ENCODE assay signal across 22 cellular contexts in the genomic region with DNA sequence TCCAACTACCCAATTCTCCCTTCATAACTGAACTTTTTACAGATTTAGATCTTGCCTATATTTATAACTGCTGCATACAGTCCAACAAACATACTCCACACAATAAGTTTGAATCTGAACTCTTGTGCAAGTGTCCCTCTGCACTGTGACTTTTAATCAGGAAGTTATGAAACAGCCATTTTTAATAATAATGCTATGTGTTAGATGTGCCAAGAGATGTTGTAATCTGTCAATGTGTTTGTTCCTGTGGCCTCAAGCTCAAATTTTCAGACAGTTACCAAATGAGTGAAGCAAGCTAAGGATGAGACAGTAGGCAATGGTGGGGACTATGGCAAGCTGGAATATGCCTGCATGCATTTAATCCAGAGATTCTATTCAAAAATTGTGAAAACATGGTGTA. TPM values are rescaled to one million over a fixed set of nuclear protein-coding genes. Genes with fewer than 3 reads are reported as not detected.
DNase-seq lines count a peak whose midpoint lies in the region; ATAC-seq and TF ChIP-seq lines count a peak whose summit lies in the region.
"Had no signal": no experiment of that assay in that cellular context is flagged by ENCODE, and none has a peak within 500 bp of the region (broad histone marks: within the 10 kb centered on the region; RNA-seq: fewer than 3 reads in every experiment).

No MANE protein-coding gene starts in this region.

- H3K4me3 ChIP-seq in body of pancreas (no peak overlapping the region), right cardiac atrium (ENCODE audit: low read length) (no peak overlapping the region)
- H3K4me3 ChIP-seq: dorsolateral prefrontal cortex, esophagus squamous epithelium, stomach had no signal

- POLR2A ChIA-PET in activated CD8-positive, alpha-beta T cell treated with anti-CD3 and anti-CD28 coated beads for 36 hours (lab: Charles Lee): no interaction called here

- no peaks in the 10 kb centered on the region for H3K27me3 ChIP-seq in body of pancreas
- no peaks in the 10 kb centered on the region for H3K27me3 ChIP-seq in right cardiac atrium (ENCODE audit: control insufficient read depth, insufficient read depth)
- H3K27me3 ChIP-seq: esophagus squamous epithelium, stomach had no signal

- no peaks in the 10 kb centered on the region for H3K36me3 ChIP-seq in body of pancreas (replicated peaks in 1 of 2; ENCODE audit: insufficient read depth in 1 of 2, low read depth in 2 of 2)
- H3K36me3 ChIP-seq: esophagus squamous epithelium, stomach had no signal

- intact Hi-C loops in body of pancreas (cut with DNase I): no loop called here
- intact Hi-C loops in right cardiac atrium (cut with DNase I): no loop called here
- intact Hi-C loops in activated CD8-positive, alpha-beta T cell treated with anti-CD3 and anti-CD28 coated beads for 36 hours (cut with micrococcal nuclease): no loop called here

- H3K9me3 Mint-ChIP-seq in activated CD8-positive, alpha-beta T cell treated with anti-CD3 and anti-CD28 coated beads for 36 hours: no peaks in the 10 kb centered on the region
- H3K9me3 Mint-ChIP-seq: activated naive CD4-positive, alpha-beta T cell treated with anti-CD3 and anti-CD28 coated beads, Interleukin-2, amount 10 ng/mL, durations not matched to agents 7 days and 5 days; brain had no signal

- ATAC-seq in body of pancreas (peak; percentile 6), right cardiac atrium (peak; percentile 65 to 66)
- ATAC-seq in activated CD8-positive, alpha-beta T cell treated with anti-CD3 and anti-CD28 coated beads for 36 hours: no peak
- ATAC-seq: PC-3 had no signal

- peaks cover 10% of the 10 kb centered on the region for H3K27me3 Mint-ChIP-seq in activated CD8-positive, alpha-beta T cell treated with anti-CD3 and anti-CD28 coated beads for 36 hours
- H3K27me3 Mint-ChIP-seq: brain had no signal

- no peak for TF ChIP-seq POLR2A in body of pancreas (IDR thresholded peaks at IDR 0.05)

- CTCF ChIA-PET in activated CD8-positive, alpha-beta T cell treated with anti-CD3 and anti-CD28 coated beads for 36 hours (lab: Charles Lee): interaction anchor here (1.6 kb wide), 1 partner anchor 32 kb away, joined by 4 read pairs; no protein-coding TSS in a partner anchor

- no peaks in the 10 kb centered on the region for H3K36me3 Mint-ChIP-seq in activated CD8-positive, alpha-beta T cell treated with anti-CD3 and anti-CD28 coated beads for 36 hours (ENCODE audit: low read depth)
- H3K36me3 Mint-ChIP-seq: activated naive CD4-positive, alpha-beta T cell treated with anti-CD3 and anti-CD28 coated beads, Interleukin-2, amount 10 ng/mL, durations not matched to agents 7 days and 5 days; brain had no signal

- H3K9me3 ChIP-seq in body of pancreas: no peaks in the 10 kb centered on the region
- H3K9me3 ChIP-seq in right cardiac atrium (ENCODE audit: control insufficient read depth, low read length): no peaks in the 10 kb centered on the region
- H3K9me3 ChIP-seq: esophagus squamous epithelium, SK-N-SH, stomach had no signal

- DNase-seq in AG08395 (ENCODE audit: low spot score) (peak; percentile 41), HCEC 1CT (peak; percentile 61), body of pancreas (no peak), right cardiac atrium (no peak), DMS 273 (lab: John Stamatoyannopoulos, UW; ENCODE audit: unreplicated experiment) (no peak), ecto neural progenitor cell (ENCODE audit: low spot score) (no peak), anterior cingulate cortex (lab: John Stamatoyannopoulos, UW) (no peak)
- no peak for DNase-seq in activated CD8-positive, alpha-beta T cell treated with anti-CD3 and anti-CD28 coated beads for 36 hours
- DNase-seq: ACHN; activated CD4-positive, alpha-beta T cell treated with anti-CD3 and anti-CD28 coated beads, Interleukin-2, amount 50 U/mL, for 1 hour; activated naive CD4-positive, alpha-beta T cell treated with anti-CD3 and anti-CD28 coated beads, Interleukin-2, amount 10 ng/mL, durations not matched to agents 7 days and 5 days; dorsolateral prefrontal cortex; esophagus squamous epithelium; GOT3; NCI-H1048; NCI-H2107; NCI-H69; PC-3; SK-N-SH; stimulated activated CD4-positive, alpha-beta T cell treated with anti-CD3 and anti-CD28 coated beads, Interleukin-1b, Interleukin-23, amount 100 ng/mL, for 48 hours; stomach had no signal

- H3K27ac ChIP-seq in body of pancreas (no peak overlapping the region), right cardiac atrium (ENCODE audit: low read length) (no peak overlapping the region)
- H3K27ac ChIP-seq: dorsolateral prefrontal cortex, esophagus squamous epithelium, stomach had no signal

- H3K4me3 Mint-ChIP-seq in activated CD8-positive, alpha-beta T cell treated with anti-CD3 and anti-CD28 coated beads for 36 hours: no peak overlapping the region
- H3K4me3 Mint-ChIP-seq: activated naive CD4-positive, alpha-beta T cell treated with anti-CD3 and anti-CD28 coated beads, Interleukin-2, amount 10 ng/mL, durations not matched to agents 7 days and 5 days; brain had no signal

- H3K4me1 ChIP-seq in body of pancreas (no peaks in the 10 kb centered on the region), right cardiac atrium (ENCODE audit: control insufficient read depth, insufficient read depth, low read length) (no peaks in the 10 kb centered on the region)
- H3K4me1 ChIP-seq: stomach had no signal

- no peak for TF ChIP-seq CTCF in body of pancreas (IDR thresholded peaks at IDR 0.05)
- no peak for TF ChIP-seq CTCF in activated CD8-positive, alpha-beta T cell treated with anti-CD3 and anti-CD28 coated beads for 36 hours (IDR thresholded peaks at IDR 0.05)

- no peak overlapping the region for H3K27ac Mint-ChIP-seq in activated CD8-positive, alpha-beta T cell treated with anti-CD3 and anti-CD28 coated beads for 36 hours
- H3K27ac Mint-ChIP-seq: activated naive CD4-positive, alpha-beta T cell treated with anti-CD3 and anti-CD28 coated beads, Interleukin-2, amount 10 ng/mL, durations not matched to agents 7 days and 5 days; brain had no signal

- no peaks in the 10 kb centered on the region for H3K4me1 Mint-ChIP-seq in activated CD8-positive, alpha-beta T cell treated with anti-CD3 and anti-CD28 coated beads for 36 hours (ENCODE audit: low read depth)
- H3K4me1 Mint-ChIP-seq: activated naive CD4-positive, alpha-beta T cell treated with anti-CD3 and anti-CD28 coated beads, Interleukin-2, amount 10 ng/mL, durations not matched to agents 7 days and 5 days; brain had no signal

RNA-seq across cellular contexts. Expression of a gene that starts 57.6 kb away (rescaled TPM):
- 10 to 100 TPM; 10.9 to 25.1 TPM for total RNA-seq in body of pancreas
- total RNA-seq in right cardiac atrium: 10 to 100 TPM; 20.8 to 22.3 (median 22.2) TPM
- polyA plus RNA-seq in right cardiac atrium: 7.4 TPM
- 10 to 100 TPM; 70.2 to 73.9 TPM for total RNA-seq in activated CD8-positive, alpha-beta T cell treated with anti-CD3 and anti-CD28 coated beads for 36 hours

Comparison
In these comparisons a context has a peak if more than half of its experiments do, and no peak if none do; other contexts are left out.
1. DNase-seq: peak in AG08395 (single experiment) and HCEC 1CT (single experiment); none in body of pancreas (0 of 4), right cardiac atrium (0 of 3), DMS 273 (single experiment), ecto neural progenitor cell (single experiment), activated CD8-positive, alpha-beta T cell treated with anti-CD3 and anti-CD28 coated beads for 36 hours (single experiment) and anterior cingulate cortex (0 of 58).